ENCODE assay signal across 13 cellular contexts in the genomic region with DNA sequence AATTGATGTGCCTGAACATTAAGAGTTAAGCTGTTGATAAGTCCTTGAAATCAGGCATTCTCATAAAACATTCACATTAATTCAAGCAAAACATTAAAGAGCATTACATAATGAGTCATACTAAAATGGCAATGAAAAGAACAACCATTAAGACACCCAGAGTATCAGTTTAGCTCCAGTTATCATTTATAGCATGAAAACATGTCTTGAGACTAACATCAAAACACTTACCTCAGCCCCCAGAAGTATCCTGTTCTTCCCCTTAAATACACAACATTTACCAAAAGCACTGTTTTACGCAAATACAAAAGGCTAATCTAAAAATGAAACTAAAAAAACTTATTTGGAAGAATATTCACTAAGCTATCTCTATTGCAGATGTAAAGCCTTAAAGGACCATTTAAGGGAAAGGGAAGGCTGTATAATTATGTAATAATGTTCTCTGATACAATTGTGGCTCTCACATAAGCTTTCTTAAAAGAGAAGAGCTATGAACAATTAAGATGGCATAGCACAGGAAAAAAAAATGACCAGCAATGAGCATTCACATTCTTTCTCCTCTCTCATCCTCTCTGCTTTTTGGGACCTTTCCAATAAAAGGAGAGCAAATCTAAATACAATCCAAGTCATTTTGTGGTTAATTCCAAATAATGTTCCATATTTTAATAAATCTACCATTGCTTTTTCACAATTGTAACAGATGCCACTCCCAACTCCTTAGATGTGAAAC. TPM values are rescaled to one million over a fixed set of nuclear protein-coding genes. Genes with fewer than 3 reads are reported as not detected.
A peak's percentile ranks its signal among the peaks of the same experiment; 100 is the strongest.
DNase-seq lines count a peak whose midpoint lies in the region; ATAC-seq, FAIRE-seq and TF ChIP-seq lines count a peak whose summit lies in the region.
"Had no signal": no experiment of that assay in that cellular context is flagged by ENCODE, and none has a peak within 500 bp of the region (broad histone marks: within the 10 kb centered on the region; RNA-seq: fewer than 3 reads in every experiment).

No MANE protein-coding gene starts in this region.

- H3K27ac ChIP-seq in smooth muscle cell (ENCODE audit: low read depth) (no peak overlapping the region), GM23338 (ENCODE audit: low read depth) (no peak overlapping the region), small intestine (ENCODE audit: low read depth in 1 of 2, low read length in 1 of 2) (no peak overlapping the region)
- H3K27ac ChIP-seq: 22Rv1 had no signal

- H3K4me2 ChIP-seq in smooth muscle cell: peak overlapping the region; percentile 11
- no peak overlapping the region for H3K4me2 ChIP-seq in GM23338

- no peaks in the 10 kb centered on the region for H3K36me3 Mint-ChIP-seq in GM23338 (ENCODE audit: low read depth)

- H4K20me1 ChIP-seq in smooth muscle cell (ENCODE audit: low read depth) (peaks cover 2% of the 10 kb centered on the region), GM23338 (replicated peaks; ENCODE audit: insufficient read depth) (peaks cover 3% of the 10 kb centered on the region; the same call in 1 of the 2 replicates)

- H3K9ac ChIP-seq in adipocyte (ENCODE audit: low read length) (no peak overlapping the region), smooth muscle cell (ENCODE audit: low read depth) (no peak overlapping the region)

- H3K27me3 Mint-ChIP-seq in GM23338 (ENCODE audit: insufficient read depth, low read depth, poor library complexity): no peaks in the 10 kb centered on the region

- H3K9me2 ChIP-seq in GM23338 (ENCODE audit: insufficient read depth): no peaks in the 10 kb centered on the region

- DNase-seq in NCI-H2227 treated with DMSO at 0.1 percent for 48 hours (lab: John Stamatoyannopoulos, UW) (peak; percentile 17), NCI-H2227 (lab: John Stamatoyannopoulos, UW; ENCODE audit: unreplicated experiment) (no peak), adipocyte (ENCODE audit: low read depth) (peak; percentile 37), smooth muscle cell (lab: John Stamatoyannopoulos, UW; ENCODE audit: unreplicated experiment) (no peak), hippocampal formation (lab: John Stamatoyannopoulos, UW) (no peak), GM23338 (ENCODE audit: low spot score) (no peak), small intestine (no peak)
- DNase-seq: activated naive CD4-positive, alpha-beta T cell treated with anti-CD3 and anti-CD28 coated beads, Interleukin-2, amount 50 U/mL, for 16 hours; mucosa of descending colon; stimulated activated CD4-positive, alpha-beta T cell treated with anti-CD3 and anti-CD28 coated beads, Interleukin-4, amount 100 ng/mL, for 1 hour had no signal

- H3K79me2 ChIP-seq in smooth muscle cell (ENCODE audit: low read depth) (peaks cover 2% of the 10 kb centered on the region), GM23338 (replicated peaks; ENCODE audit: insufficient read depth) (peaks cover 24% of the 10 kb centered on the region)

- no peak for FAIRE-seq in small intestine (lab: Jason Lieb, UNC)

- no peak overlapping the region for H2AFZ ChIP-seq in smooth muscle cell (ENCODE audit: low read depth)
- H2AFZ ChIP-seq in GM23338: no peak overlapping the region

- H3K4me3 ChIP-seq in adipocyte (ENCODE audit: low read length) (peak overlapping the region; percentile 30), smooth muscle cell (no peak overlapping the region), GM23338 (no peak overlapping the region), small intestine (ENCODE audit: low read depth in 1 of 2, low read length in 2 of 2) (no peak overlapping the region)
- H3K4me3 ChIP-seq: mucosa of descending colon had no signal

- ATAC-seq in HG02798 (IDR thresholded peaks at IDR 0.05; ENCODE audit: poor library complexity, unreplicated experiment): peak; percentile 68
- ATAC-seq in GM23338: no peak
- ATAC-seq: esophagus mucosa, mucosa of descending colon had no signal

- H3K4me3 Mint-ChIP-seq in GM23338: no peak overlapping the region

- H3K4me1 ChIP-seq in adipocyte (ENCODE audit: control insufficient read depth, insufficient read depth, low read length) (peaks cover 5% of the 10 kb centered on the region), smooth muscle cell (ENCODE audit: low read depth) (no peaks in the 10 kb centered on the region), GM23338 (ENCODE audit: insufficient read depth) (no peaks in the 10 kb centered on the region), small intestine (ENCODE audit: control insufficient read depth in 2 of 2, insufficient read depth in 1 of 2, low read depth in 1 of 2, low read length in 1 of 2) (no peaks in the 10 kb centered on the region)

- no peaks in the 10 kb centered on the region for H3K9me3 ChIP-seq in adipocyte (ENCODE audit: control insufficient read depth, low read length)
- no peaks in the 10 kb centered on the region for H3K9me3 ChIP-seq in smooth muscle cell (replicated peaks; ENCODE audit: low read depth)
- no peaks in the 10 kb centered on the region for H3K9me3 ChIP-seq in small intestine (ENCODE audit: control insufficient read depth, low read depth)
- H3K9me3 ChIP-seq: mucosa of descending colon had no signal

- no peak overlapping the region for H3K27ac Mint-ChIP-seq in GM23338

- TF ChIP-seq CTCF in smooth muscle cell (IDR thresholded peaks at IDR 0.05; ENCODE audit: borderline replicate concordance, insufficient read depth, poor library complexity, severe bottlenecking) (no peak), GM23338 (conservative IDR thresholded peaks at IDR 0.05; ENCODE audit: low read depth in 2 of 2) (no peak)

- no peaks in the 10 kb centered on the region for H3K4me1 Mint-ChIP-seq in GM23338

- WGBS in smooth muscle cell (ENCODE audit: low lambda C conversion rate): 5% methylated on average over 1 of the region's 1 CpG
- 0 to 2% (median 0%) methylated on average over 1 of the region's 1 CpG for WGBS in small intestine, 3 donors

- H3K27me3 ChIP-seq in adipocyte (replicated peaks; ENCODE audit: control insufficient read depth, insufficient read depth, low read length): no peaks in the 10 kb centered on the region
- H3K27me3 ChIP-seq in smooth muscle cell (ENCODE audit: low read depth): no peaks in the 10 kb centered on the region
- no peaks in the 10 kb centered on the region for H3K27me3 ChIP-seq in GM23338 (ENCODE audit: insufficient read depth)
- no peaks in the 10 kb centered on the region for H3K27me3 ChIP-seq in small intestine (ENCODE audit: control insufficient read depth in 2 of 2, insufficient read depth in 2 of 2, low read length in 2 of 2)

- no peaks in the 10 kb centered on the region for H3K9me3 Mint-ChIP-seq in GM23338

- H3K36me3 ChIP-seq in adipocyte (ENCODE audit: control insufficient read depth, insufficient read depth, low read length, severe bottlenecking) (no peaks in the 10 kb centered on the region), smooth muscle cell (ENCODE audit: low read depth) (no peaks in the 10 kb centered on the region), GM23338 (ENCODE audit: insufficient read depth) (no peaks in the 10 kb centered on the region), small intestine (ENCODE audit: control insufficient read depth in 2 of 2, insufficient read depth in 2 of 2, low read length in 2 of 2) (peaks cover 0 to 3% of the 10 kb centered on the region in 2 donors)

- H3F3A ChIP-seq in smooth muscle cell (ENCODE audit: low read depth) (no peaks in the 10 kb centered on the region), GM23338 (replicated peaks; ENCODE audit: low read depth) (no peaks in the 10 kb centered on the region)

TF ChIP-seq in GM23338, 12 proteins besides CTCF, POLR2A, EP300 and RAD21:
- TF ChIP-seq STAT1 (IDR thresholded peaks at IDR 0.05; ENCODE audit: unreplicated experiment): no peak
- TF ChIP-seq, protein P1, sequence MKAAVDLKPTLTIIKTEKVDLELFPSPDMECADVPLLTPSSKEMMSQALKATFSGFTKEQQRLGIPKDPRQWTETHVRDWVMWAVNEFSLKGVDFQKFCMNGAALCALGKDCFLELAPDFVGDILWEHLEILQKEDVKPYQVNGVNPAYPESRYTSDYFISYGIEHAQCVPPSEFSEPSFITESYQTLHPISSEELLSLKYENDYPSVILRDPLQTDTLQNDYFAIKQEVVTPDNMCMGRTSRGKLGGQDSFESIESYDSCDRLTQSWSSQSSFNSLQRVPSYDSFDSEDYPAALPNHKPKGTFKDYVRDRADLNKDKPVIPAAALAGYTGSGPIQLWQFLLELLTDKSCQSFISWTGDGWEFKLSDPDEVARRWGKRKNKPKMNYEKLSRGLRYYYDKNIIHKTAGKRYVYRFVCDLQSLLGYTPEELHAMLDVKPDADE (IDR thresholded peaks at IDR 0.05): no peak
- TF ChIP-seq EZH2phosphoT487 (IDR thresholded peaks at IDR 0.05; ENCODE audit: unreplicated experiment): no peak
- TF ChIP-seq, protein P2, sequence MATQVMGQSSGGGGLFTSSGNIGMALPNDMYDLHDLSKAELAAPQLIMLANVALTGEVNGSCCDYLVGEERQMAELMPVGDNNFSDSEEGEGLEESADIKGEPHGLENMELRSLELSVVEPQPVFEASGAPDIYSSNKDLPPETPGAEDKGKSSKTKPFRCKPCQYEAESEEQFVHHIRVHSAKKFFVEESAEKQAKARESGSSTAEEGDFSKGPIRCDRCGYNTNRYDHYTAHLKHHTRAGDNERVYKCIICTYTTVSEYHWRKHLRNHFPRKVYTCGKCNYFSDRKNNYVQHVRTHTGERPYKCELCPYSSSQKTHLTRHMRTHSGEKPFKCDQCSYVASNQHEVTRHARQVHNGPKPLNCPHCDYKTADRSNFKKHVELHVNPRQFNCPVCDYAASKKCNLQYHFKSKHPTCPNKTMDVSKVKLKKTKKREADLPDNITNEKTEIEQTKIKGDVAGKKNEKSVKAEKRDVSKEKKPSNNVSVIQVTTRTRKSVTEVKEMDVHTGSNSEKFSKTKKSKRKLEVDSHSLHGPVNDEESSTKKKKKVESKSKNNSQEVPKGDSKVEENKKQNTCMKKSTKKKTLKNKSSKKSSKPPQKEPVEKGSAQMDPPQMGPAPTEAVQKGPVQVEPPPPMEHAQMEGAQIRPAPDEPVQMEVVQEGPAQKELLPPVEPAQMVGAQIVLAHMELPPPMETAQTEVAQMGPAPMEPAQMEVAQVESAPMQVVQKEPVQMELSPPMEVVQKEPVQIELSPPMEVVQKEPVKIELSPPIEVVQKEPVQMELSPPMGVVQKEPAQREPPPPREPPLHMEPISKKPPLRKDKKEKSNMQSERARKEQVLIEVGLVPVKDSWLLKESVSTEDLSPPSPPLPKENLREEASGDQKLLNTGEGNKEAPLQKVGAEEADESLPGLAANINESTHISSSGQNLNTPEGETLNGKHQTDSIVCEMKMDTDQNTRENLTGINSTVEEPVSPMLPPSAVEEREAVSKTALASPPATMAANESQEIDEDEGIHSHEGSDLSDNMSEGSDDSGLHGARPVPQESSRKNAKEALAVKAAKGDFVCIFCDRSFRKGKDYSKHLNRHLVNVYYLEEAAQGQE (IDR thresholded peaks at IDR 0.05; ENCODE audit: unreplicated experiment): no peak
- TF ChIP-seq CREB1 (CRISPR knock-in tag; IDR thresholded peaks at IDR 0.05; ENCODE audit: low read depth): no peak
- no peak for TF ChIP-seq ZNF331 (CRISPR knock-in tag; IDR thresholded peaks at IDR 0.05; ENCODE audit: low read depth)

RNA-seq across cellular contexts. Expression of a gene that starts 23.7 kb away (rescaled TPM):
- 162 and 198 TPM in 2 replicates for total RNA-seq in smooth muscle cell
- 246 and 301 TPM in 2 replicates for polyA plus RNA-seq in smooth muscle cell
- total RNA-seq in GM23338 (2014; rRNA removed; shearing (Covaris generic)): 31.7 and 34.4 TPM in 2 replicates
- polyA plus RNA-seq in GM23338 (2016; fragmentation: Nextera tagmentation; extraction: Ambion mirVana): 31.8 and 34.1 TPM in 2 replicates
- polyA plus RNA-seq in small intestine: 1 to 10 TPM; 5.4 to 9.1 (median 7.8) TPM

Comparison
In these comparisons a context has a peak if more than half of its experiments do, and no peak if none do; other contexts are left out.
1. DNase-seq: peak in NCI-H2227 treated with DMSO at 0.1 percent for 48 hours (single experiment) and adipocyte (single experiment); none in NCI-H2227 (single experiment), smooth muscle cell (single experiment), hippocampal formation (0 of 2), GM23338 (single experiment) and small intestine (single experiment).